In genomic region chr1:176815621-176816020, GRCh38 we compare ENCODE assay signal across 22 cellular contexts.
DNase-seq lines count a peak whose midpoint lies in the region; ATAC-seq and TF ChIP-seq lines count a peak whose summit lies in the region.
"Had no signal": no experiment of that assay in that cellular context is flagged by ENCODE, and none has a peak within 500 bp of the region (broad histone marks: within the 10 kb centered on the region; RNA-seq: fewer than 3 reads in every experiment).

No MANE protein-coding gene starts in this region.

- no peak for TF ChIP-seq CTCF in H9 (conservative IDR thresholded peaks at IDR 0.05)
- TF ChIP-seq CTCF in endodermal cell (conservative IDR thresholded peaks at IDR 0.05) = no peak
- TF ChIP-seq CTCF in esophagus squamous epithelium (IDR thresholded peaks at IDR 0.05) = no peak
- TF ChIP-seq CTCF in heart left ventricle (IDR thresholded peaks at IDR 0.05) = no peak

- H4K8ac ChIP-seq in H9 (replicated peaks; ENCODE audit: insufficient read length, low read depth, low read length) (no peak overlapping the region), trophoblast cell (ENCODE audit: low read depth, low read length) (no peak overlapping the region)

- no peak overlapping the region for H4K5ac ChIP-seq in H9 (ENCODE audit: insufficient read length, low read depth, low read length)

- H3K23ac ChIP-seq in H9 (ENCODE audit: insufficient read length, low read depth, low read length) (no peak overlapping the region), trophoblast cell (ENCODE audit: low read length) (no peak overlapping the region)

- no peak overlapping the region for H2AK5ac ChIP-seq in H9 (ENCODE audit: insufficient read length, low read length)
- peak overlapping the region; percentile 6 for H2AK5ac ChIP-seq in trophoblast cell (ENCODE audit: low read length)

- peak overlapping the region; percentile 80 for H4K12ac ChIP-seq in trophoblast cell (ENCODE audit: low read depth, low read length)

- no peaks in the 10 kb centered on the region for H3K23me2 ChIP-seq in H9 (ENCODE audit: insufficient read length, low read depth, low read length, poor library complexity, severe bottlenecking)

- H3K4me1 ChIP-seq in H9 (ENCODE audit: insufficient read depth, low read length) (peaks cover 5% of the 10 kb centered on the region), endodermal cell (ENCODE audit: control insufficient read depth, insufficient read depth, low read length) (no peaks in the 10 kb centered on the region), trophoblast cell (ENCODE audit: control insufficient read depth in 1 of 2, insufficient read depth in 2 of 2, low read length in 2 of 2) (peaks cover 5 to 6% of the 10 kb centered on the region in 2 experiments), esophagus squamous epithelium (no peaks in the 10 kb centered on the region), heart left ventricle (no peaks in the 10 kb centered on the region)
- H3K4me1 ChIP-seq: A549, BE2C had no signal

- H4K20me1 ChIP-seq in H9 (ENCODE audit: control insufficient read depth, insufficient read depth, insufficient read length) = no peaks in the 10 kb centered on the region
- H4K20me1 ChIP-seq: BLaER1 treated with 17β-estradiol and CSF1 and Interleukin-3, amounts not matched to agents 10 nM and 100 nM had no signal

- no peak for ATAC-seq in heart left ventricle
- ATAC-seq: A549 had no signal

- H3K4ac ChIP-seq in H9 (ENCODE audit: low read depth, low read length) = no peak overlapping the region
- H3K4ac ChIP-seq in trophoblast cell (ENCODE audit: low read depth, low read length) = no peak overlapping the region

- DNase-seq in H9 (no peak), endodermal cell (peak; percentile 39), iPS DF 4.7 (ENCODE audit: extremely low read depth, low spot score) (peak; percentile 38), trophoblast cell (no peak), esophagus squamous epithelium (lab: John Stamatoyannopoulos, UW) (no peak), RPMI8226 (no peak), heart left ventricle (no peak)
- DNase-seq: 8988T; ACHN; AML-193; BE2C; Calu3; CD4-positive, alpha-beta T cell; COR-L47; DMS53; DMS79 treated with DMSO at 0.1 percent for 48 hours; GF-D8; GM23248; HCEC 1CT had no signal

- H3K4me1 Mint-ChIP-seq in H9 = peaks cover 15 to 21% of the 10 kb centered on the region in 2 experiments
- H3K4me1 Mint-ChIP-seq in endodermal cell = peaks cover 13% of the 10 kb centered on the region
- H3K4me1 Mint-ChIP-seq: CD14-positive monocyte had no signal

- no peak overlapping the region for H2BK15ac ChIP-seq in H9 (ENCODE audit: low read depth, low read length)

- H3K4me3 ChIP-seq in endodermal cell (ENCODE audit: low read length) (no peak overlapping the region), trophoblast cell (ENCODE audit: low read depth, low read length) (no peak overlapping the region), esophagus squamous epithelium (no peak overlapping the region), heart left ventricle (no peak overlapping the region)
- H3K4me3 ChIP-seq: A549; BLaER1 treated with 17β-estradiol and CSF1 and Interleukin-3, amounts not matched to agents 10 nM and 100 nM; GM23248 had no signal

- no peak overlapping the region for H3K4me2 ChIP-seq in H9 (ENCODE audit: insufficient read depth, insufficient read length, low read length)
- no peak overlapping the region for H3K4me2 ChIP-seq in trophoblast cell (ENCODE audit: low read length)
- H3K4me2 ChIP-seq: A549; BLaER1 treated with 17β-estradiol and CSF1 and Interleukin-3, amounts not matched to agents 10 nM and 100 nM had no signal

- TF ChIP-seq POLR2A in esophagus squamous epithelium (IDR thresholded peaks at IDR 0.05) (no peak), heart left ventricle (IDR thresholded peaks at IDR 0.05) (no peak)

- no CpG with 5 or more reads among the region's 6 CpGs for WGBS in H9 (ENCODE audit: extremely low coverage, insufficient read length, low lambda C conversion rate)
- 82 to 91% methylated on average over 6 of the region's 6 CpGs for whole genome bisulfite sequencing in endodermal cell (ENCODE audit: insufficient coverage in 1 of 2, insufficient read length in 1 of 2), 2 experiments
- no CpG with 5 or more reads among the region's 6 CpGs for WGBS in trophoblast cell (ENCODE audit: extremely low coverage, insufficient coverage, insufficient read length)
- WGBS in esophagus squamous epithelium, 2 donors = 77 to 78% methylated on average over 6 of the region's 6 CpGs
- WGBS in heart left ventricle, 4 donors = 79 to 89% (median 83%) methylated on average over 6 of the region's 6 CpGs

- H3K9me3 Mint-ChIP-seq in H9 (peaks cover 0 to 2% of the 10 kb centered on the region in 2 experiments; a peak in 2 of 5 replicates), endodermal cell (peaks cover 2% of the 10 kb centered on the region)

- no peak overlapping the region for H3K14ac ChIP-seq in H9 (ENCODE audit: insufficient read depth, low read length)
- H3K14ac ChIP-seq in trophoblast cell (ENCODE audit: low read length) = peak overlapping the region; percentile 87

- H3K4me3 Mint-ChIP-seq in H9 (no peak overlapping the region), endodermal cell (no peak overlapping the region)
- H3K4me3 Mint-ChIP-seq: CD14-positive monocyte; CD4-positive, alpha-beta T cell had no signal

- no peak overlapping the region for H3K56ac ChIP-seq in H9 (ENCODE audit: insufficient read length, low read depth, low read length)

- no peak overlapping the region for H3T11ph ChIP-seq in H9 (ENCODE audit: low read length)

- H3K27me3 ChIP-seq in H9 (ENCODE audit: insufficient read depth, low read length) (no peaks in the 10 kb centered on the region), endodermal cell (ENCODE audit: control insufficient read depth, insufficient read depth, low read length, poor library complexity, severe bottlenecking) (no peaks in the 10 kb centered on the region), trophoblast cell (ENCODE audit: insufficient read depth, low read length) (no peaks in the 10 kb centered on the region), esophagus squamous epithelium (no peaks in the 10 kb centered on the region), heart left ventricle (no peaks in the 10 kb centered on the region)
- H3K27me3 ChIP-seq: BE2C; BLaER1 treated with 17β-estradiol and CSF1 and Interleukin-3, amounts not matched to agents 10 nM and 100 nM had no signal

- H3K79me2 ChIP-seq in H9 (ENCODE audit: insufficient read depth, low read length) (no peaks in the 10 kb centered on the region), trophoblast cell (ENCODE audit: control insufficient read depth, insufficient read depth, low read length, poor library complexity) (no peaks in the 10 kb centered on the region)

- H2BK5ac ChIP-seq in H9 (ENCODE audit: insufficient read length, low read length) = no peak overlapping the region
- no peak overlapping the region for H2BK5ac ChIP-seq in trophoblast cell (ENCODE audit: low read depth, low read length, poor library complexity)

- H4K91ac ChIP-seq in H9 (ENCODE audit: insufficient read length, low read depth, low read length) (no peak overlapping the region), trophoblast cell (ENCODE audit: low read depth, low read length) (peak overlapping the region; percentile 3)

- H3K18ac ChIP-seq in H9 (ENCODE audit: insufficient read length, low read depth, low read length) (peak overlapping the region; percentile 39), trophoblast cell (ENCODE audit: low read length) (peak overlapping the region; percentile 18)

- intact Hi-C loops in esophagus squamous epithelium (cut with DNase I) = no loop called here
- intact Hi-C loops in heart left ventricle (cut with DNase I) = no loop called here

- H3K27ac Mint-ChIP-seq in H9 = peak overlapping the region in 1 of 3 experiments; percentile 33; a peak in 1 of 7 replicates
- no peak overlapping the region for H3K27ac Mint-ChIP-seq in endodermal cell
- H3K27ac Mint-ChIP-seq: CD14-positive monocyte; CD4-positive, alpha-beta T cell had no signal

- H2BK120ac ChIP-seq in H9 (ENCODE audit: low read depth, low read length, poor library complexity, severe bottlenecking) = no peak overlapping the region
- peak overlapping the region; percentile 4 for H2BK120ac ChIP-seq in trophoblast cell (ENCODE audit: insufficient read depth, low read length, poor library complexity)

- H2BK12ac ChIP-seq in H9 (ENCODE audit: insufficient read length, low read depth, low read length) (no peak overlapping the region), trophoblast cell (ENCODE audit: low read length) (peak overlapping the region; percentile 93)

- no peak overlapping the region for H2BK20ac ChIP-seq in H9 (ENCODE audit: low read depth, low read length, poor library complexity, severe bottlenecking)

- H3K27ac ChIP-seq in H9 (ENCODE audit: insufficient read length, low read depth, low read length) (peak overlapping the region; percentile 69), endodermal cell (ENCODE audit: low read depth, low read length) (no peak overlapping the region), trophoblast cell (ENCODE audit: low read depth, low read length) (peak overlapping the region; percentile 61), esophagus squamous epithelium (no peak overlapping the region), heart left ventricle (no peak overlapping the region)
- H3K27ac ChIP-seq: A549; BLaER1 treated with 17β-estradiol and CSF1 and Interleukin-3, amounts not matched to agents 10 nM and 100 nM; GM23248 had no signal

- no peak overlapping the region for H2AFZ ChIP-seq in H9 (ENCODE audit: low read length)
- no peak overlapping the region for H2AFZ ChIP-seq in trophoblast cell (ENCODE audit: insufficient read depth, low read length, poor library complexity)
- H2AFZ ChIP-seq: GM23248 had no signal

- H3K36me3 Mint-ChIP-seq in H9 (ENCODE audit: insufficient read depth in 1 of 3, low read depth in 3 of 3) (no peaks in the 10 kb centered on the region), endodermal cell (ENCODE audit: low read depth) (no peaks in the 10 kb centered on the region)
- H3K36me3 Mint-ChIP-seq: CD14-positive monocyte had no signal

- H3K79me1 ChIP-seq in H9 (ENCODE audit: insufficient read depth, low read depth, low read length, poor library complexity, severe bottlenecking) = no peaks in the 10 kb centered on the region
- peaks cover 3% of the 10 kb centered on the region for H3K79me1 ChIP-seq in trophoblast cell (ENCODE audit: low read length)

- H3K9ac ChIP-seq in H9 (ENCODE audit: extremely low read depth, insufficient read length, low read length) (no peak overlapping the region), endodermal cell (ENCODE audit: extremely low read depth, low read length, poor library complexity, severe bottlenecking) (no peak overlapping the region), trophoblast cell (ENCODE audit: low read length) (no peak overlapping the region)
- H3K9ac ChIP-seq: BLaER1 treated with 17β-estradiol and CSF1 and Interleukin-3, amounts not matched to agents 10 nM and 100 nM; GM23248 had no signal

- H3K9me3 ChIP-seq in H9 (ENCODE audit: control insufficient read depth, low read depth, low read length) (no peaks in the 10 kb centered on the region), endodermal cell (ENCODE audit: control insufficient read depth, low read length) (no peaks in the 10 kb centered on the region), trophoblast cell (ENCODE audit: insufficient read depth, low read depth, low read length) (peaks cover 2% of the 10 kb centered on the region), esophagus squamous epithelium (no peaks in the 10 kb centered on the region), heart left ventricle (no peaks in the 10 kb centered on the region)
- H3K9me3 ChIP-seq: A549; BE2C; BLaER1 treated with 17β-estradiol and CSF1 and Interleukin-3, amounts not matched to agents 10 nM and 100 nM had no signal

- H3K27me3 Mint-ChIP-seq in H9 (ENCODE audit: low read depth) (no peaks in the 10 kb centered on the region), endodermal cell (ENCODE audit: insufficient read depth) (no peaks in the 10 kb centered on the region)

- H3K36me3 ChIP-seq in endodermal cell (ENCODE audit: control insufficient read depth, insufficient read depth, low read length) (no peaks in the 10 kb centered on the region), trophoblast cell (ENCODE audit: control insufficient read depth in 1 of 2, insufficient read depth in 2 of 2, low read length in 2 of 2) (no peaks in the 10 kb centered on the region), esophagus squamous epithelium (no peaks in the 10 kb centered on the region), heart left ventricle (no peaks in the 10 kb centered on the region)
- H3K36me3 ChIP-seq: BE2C; BLaER1 treated with 17β-estradiol and CSF1 and Interleukin-3, amounts not matched to agents 10 nM and 100 nM had no signal

Comparison
In these comparisons a context has a peak if more than half of its experiments do, and no peak if none do; other contexts are left out.
1. DNase-seq: peak in endodermal cell (single experiment) and iPS DF 4.7 (single experiment); none in H9 (single experiment), trophoblast cell (0 of 2), esophagus squamous epithelium (single experiment), RPMI8226 (single experiment) and heart left ventricle (0 of 5).
2. H3K27ac ChIP-seq: peak in H9 (single experiment) and trophoblast cell (single experiment); none in endodermal cell (single experiment), esophagus squamous epithelium (0 of 4) and heart left ventricle (0 of 12).